In genomic region chr6:143842902-143843688, GRCh38 we compare ENCODE assay signal across 8 cellular contexts. TPM values are rescaled to one million over a fixed set of nuclear protein-coding genes. Genes with fewer than 3 reads are reported as not detected.
A peak's percentile ranks its signal among the peaks of the same experiment; 100 is the strongest.
DNase-seq lines count a peak whose midpoint lies in the region; ATAC-seq lines count a peak whose summit lies in the region.

TSS of gene LTV1 (plus strand) at chr6:143843338. CDS start at chr6:143843478, 140 bp downstream.

- peaks cover 20% of the 10 kb centered on the region for H3K4me1 Mint-ChIP-seq in activated CD4-positive, alpha-beta T cell treated with anti-CD3 and anti-CD28 coated beads, Interleukin-2, amount 10 ng/mL, durations not matched to agents 7 days and 5 days

- peaks cover 38% of the 10 kb centered on the region for H3K36me3 ChIP-seq in BLaER1

- peaks cover 22% of the 10 kb centered on the region for H3K4me1 ChIP-seq in BLaER1

- peak within 1 kb of the TSS; percentile 93 for H3K9ac ChIP-seq in BLaER1

- H3K27me3 Mint-ChIP-seq in activated CD4-positive, alpha-beta T cell treated with anti-CD3 and anti-CD28 coated beads, Interleukin-2, amount 10 ng/mL, durations not matched to agents 7 days and 5 days = no peaks in the 10 kb centered on the region

- POLR2A ChIA-PET in activated CD4-positive, alpha-beta T cell treated with anti-CD3 and anti-CD28 coated beads, Interleukin-2, amount 10 ng/mL, durations not matched to agents 7 days and 5 days (lab: Charles Lee) = interaction anchor here (1.0 to 1.8 kb wide), 2 partner anchors 30 to 305 kb away, joined by 3 to 5 read pairs; no protein-coding TSS in a partner anchor

- no peaks in the 10 kb centered on the region for H3K27me3 ChIP-seq in BLaER1

- peak; percentile 100 for ATAC-seq in GM19328 (IDR thresholded peaks at IDR 0.05; ENCODE audit: unreplicated experiment)
- ATAC-seq in HG03520 (IDR thresholded peaks at IDR 0.05; ENCODE audit: unreplicated experiment) = peak; percentile 99
- ATAC-seq in left colon = peak; percentile 97

- H3K9me3 Mint-ChIP-seq in activated CD4-positive, alpha-beta T cell treated with anti-CD3 and anti-CD28 coated beads, Interleukin-2, amount 10 ng/mL, durations not matched to agents 7 days and 5 days = no peaks in the 10 kb centered on the region

- peak within 1 kb of the TSS; percentile 96 for H3K27ac Mint-ChIP-seq in activated CD4-positive, alpha-beta T cell treated with anti-CD3 and anti-CD28 coated beads, Interleukin-2, amount 10 ng/mL, durations not matched to agents 7 days and 5 days

- CTCF ChIA-PET in activated CD4-positive, alpha-beta T cell treated with anti-CD3 and anti-CD28 coated beads, Interleukin-2, amount 10 ng/mL, durations not matched to agents 7 days and 5 days (lab: Charles Lee) = interaction anchor here (0.8 to 1.9 kb wide), 9 partner anchors 17 to 332 kb away, joined by 3 to 7 read pairs (median 4); partner anchors contain the start of genes FUCA2 and ZC2HC1B

- peaks cover 31% of the 10 kb centered on the region for H3K36me3 Mint-ChIP-seq in activated CD4-positive, alpha-beta T cell treated with anti-CD3 and anti-CD28 coated beads, Interleukin-2, amount 10 ng/mL, durations not matched to agents 7 days and 5 days (ENCODE audit: low read depth)

- peak within 1 kb of the TSS; percentile 90 for H3K4me2 ChIP-seq in BLaER1

- H3K4me3 Mint-ChIP-seq in activated CD4-positive, alpha-beta T cell treated with anti-CD3 and anti-CD28 coated beads, Interleukin-2, amount 10 ng/mL, durations not matched to agents 7 days and 5 days = peak within 1 kb of the TSS; percentile 94

- no peaks in the 10 kb centered on the region for H4K20me1 ChIP-seq in BLaER1

- DNase-seq in NCI-H69 (lab: John Stamatoyannopoulos, UW) (peak; percentile 98), cortex of kidney (lab: John Stamatoyannopoulos, UW) (peak; percentile 76), left colon (peak; percentile 96)
- peak; percentile 95 for DNase-seq in activated CD4-positive, alpha-beta T cell treated with anti-CD3 and anti-CD28 coated beads, Interleukin-2, amount 10 ng/mL, durations not matched to agents 7 days and 5 days
- peak; percentile 95 for DNase-seq in stimulated activated CD4-positive, alpha-beta T cell treated with anti-CD3 and anti-CD28 coated beads, Interleukin-1b, Interleukin-23, amount 100 ng/mL, for 48 hours

- peak within 1 kb of the TSS; percentile 89 for H3K4me3 ChIP-seq in BLaER1

- intact Hi-C loops in left colon (cut with DNase I, micrococcal nuclease) = no loop called here

- peak within 1 kb of the TSS; percentile 93 for H3K27ac ChIP-seq in BLaER1

- no peaks in the 10 kb centered on the region for H3K9me3 ChIP-seq in BLaER1

RNA-seq across cellular contexts. Expression of gene LTV1, which starts in this region (rescaled TPM):
- 10 to 100 TPM; 23.7 to 25.1 TPM for total RNA-seq in activated CD4-positive, alpha-beta T cell treated with anti-CD3 and anti-CD28 coated beads, Interleukin-2, amount 10 ng/mL, durations not matched to agents 7 days and 5 days
- 10 to 100 TPM; 11.9 to 17.2 TPM for total RNA-seq in left colon

Comparison
In these comparisons a context has a peak if more than half of its experiments do, and no peak if none do; other contexts are left out.
1. Peak in every context shown above with its lines: DNase-seq, ATAC-seq, H3K4me3 ChIP-seq and H3K27ac ChIP-seq.